In genomic region chrX:52620650-52621049, GRCh38 we compare ENCODE assay signal across 12 cellular contexts. TPM values are rescaled to one million over a fixed set of nuclear protein-coding genes. Genes with fewer than 3 reads are reported as not detected.
DNase-seq lines count a peak whose midpoint lies in the region; ATAC-seq, FAIRE-seq and TF ChIP-seq lines count a peak whose summit lies in the region.
"Not testable (repeated sequence)": the region's sequence is repeated elsewhere in the genome, so short reads cannot be mapped to it uniquely, and the experiment has no call there.
"Had no signal": no experiment of that assay in that cellular context is flagged by ENCODE, and none has a peak within 500 bp of the region (broad histone marks: within the 10 kb centered on the region; RNA-seq: fewer than 3 reads in every experiment).

No MANE protein-coding gene starts in this region.

- TF ChIP-seq EP300 in A549 (IDR thresholded peaks at IDR 0.05); GM12878 (IDR thresholded peaks at IDR 0.05; ENCODE audit: borderline replicate concordance in 1 of 2, control insufficient read depth in 1 of 2, low read depth in 2 of 2, low read length in 2 of 2); transverse colon (IDR thresholded peaks at IDR 0.05; ENCODE audit: low read depth): not testable (repeated sequence)

- FAIRE-seq in A549 (lab: Jason Lieb, UNC) (peak; percentile 23), small intestine (lab: Jason Lieb, UNC) (peak; percentile 95)
- FAIRE-seq in GM12878 (lab: Jason Lieb, UNC) = not testable (repeated sequence)

- H3K9me3 Mint-ChIP-seq in memory B cell = not testable (repeated sequence)

- not testable (repeated sequence) for H3K4me1 ChIP-seq in A549; GM12878 (ENCODE audit: control insufficient read depth, insufficient read depth, low read length); small intestine (ENCODE audit: control insufficient read depth in 2 of 2, insufficient read depth in 1 of 2, low read depth in 1 of 2, low read length in 1 of 2); transverse colon

- SMC1A ChIA-PET in GM12878 (lab: Charles Lee; ENCODE audit: uncharacterized antibody, unreplicated experiment) = not testable (repeated sequence)

- not testable (repeated sequence) for TF ChIP-seq CTCF in A549 (IDR thresholded peaks at IDR 0.05); GM12878 (IDR thresholded peaks at IDR 0.05 in 2 of 3, conservative IDR thresholded peaks at IDR 0.05 in 1 of 3; ENCODE audit: control insufficient read depth in 2 of 3, extremely low read depth in 1 of 3, insufficient read depth in 1 of 3, low read depth in 3 of 3, low read length in 3 of 3); transverse colon (IDR thresholded peaks at IDR 0.05)

- in situ Hi-C loops in GM12878 (cut with MboI); transverse colon (cut with MboI; ENCODE audit: low pct_ligation_motif_present in 1 of 4, low pct_unique_long_range_greater_than_20kb in 1 of 4, low sequenced_read_pairs in 3 of 4): not testable (repeated sequence)

- H3K36me3 Mint-ChIP-seq in memory B cell = not testable (repeated sequence)

- H3K27me3 ChIP-seq in GM12878 (replicated peaks in 1 of 2; ENCODE audit: control insufficient read depth in 2 of 2, insufficient read depth in 2 of 2, low read length in 1 of 2); small intestine (ENCODE audit: control insufficient read depth in 2 of 2, insufficient read depth in 2 of 2, low read length in 2 of 2); transverse colon: not testable (repeated sequence)

- not testable (repeated sequence) for H2AFZ ChIP-seq in GM12878 (ENCODE audit: control insufficient read depth, low read depth, low read length)

- not testable (repeated sequence) for H3K36me3 ChIP-seq in GM12878 (ENCODE audit: control insufficient read depth in 2 of 2, insufficient read depth in 2 of 2, low read length in 1 of 2); small intestine (ENCODE audit: control insufficient read depth in 2 of 2, insufficient read depth in 2 of 2, low read length in 2 of 2); transverse colon

- not testable (repeated sequence) for H3K4me3 Mint-ChIP-seq in memory B cell

- not testable (repeated sequence) for H3K79me2 ChIP-seq in GM12878 (ENCODE audit: control insufficient read depth, insufficient read depth, low read length)

- 30% methylated on average over 8 of the region's 8 CpGs for WGBS in A549 (ENCODE audit: missing lambda C conversion rate)
- WGBS in GM12878 (ENCODE audit: insufficient coverage, insufficient replicate concordance, low lambda C conversion rate, missing lambda C conversion rate) = 12% methylated on average over 8 of the region's 8 CpGs
- WGBS in small intestine, 3 donors = 27 to 37% (median 36%) methylated on average over 8 of the region's 8 CpGs
- WGBS in transverse colon (ENCODE audit: low coverage in 1 of 2), 2 donors = 0 to 44% methylated on average over 4 to 8 of the region's 8 CpGs

- not testable (repeated sequence) for H3K27ac Mint-ChIP-seq in memory B cell

- H3K9me3 ChIP-seq in A549; GM12878 (replicated peaks; ENCODE audit: control insufficient read depth, insufficient read depth, low read length); small intestine (ENCODE audit: control insufficient read depth, low read depth); transverse colon: not testable (repeated sequence)

- TF ChIP-seq POLR2A in A549 (IDR thresholded peaks at IDR 0.05; ENCODE audit: low read length); GM12878 (IDR thresholded peaks at IDR 0.05; ENCODE audit: low read depth, low read length); transverse colon (IDR thresholded peaks at IDR 0.05): not testable (repeated sequence)

- ATAC-seq in A549, GM12878: not testable (repeated sequence)
- ATAC-seq in memory B cell (ENCODE audit: low read depth) = peak; percentile 57

- POLR2A ChIA-PET in A549 (lab: Yijun Ruan, JAX); GM12878 (lab: Charles Lee): not testable (repeated sequence)

- not testable (repeated sequence) for H3K9ac ChIP-seq in GM12878 (ENCODE audit: control insufficient read depth, insufficient read depth, low read length)

- not testable (repeated sequence) for H3K27ac ChIP-seq in A549; GM12878 (ENCODE audit: control insufficient read depth, insufficient read depth); small intestine (ENCODE audit: low read depth in 1 of 2, low read length in 1 of 2); transverse colon

- not testable (repeated sequence) for H4K20me1 ChIP-seq in GM12878 (ENCODE audit: control insufficient read depth, insufficient read depth)

- RAD21 ChIA-PET in GM12878 (lab: Charles Lee; ENCODE audit: unreplicated experiment) = not testable (repeated sequence)

- CTCF ChIA-PET in A549 (lab: Yijun Ruan, JAX) = not testable (repeated sequence)
- CTCF ChIA-PET in GM12878 (lab: Yijun Ruan, JAX) = interaction anchor here (0.6 kb wide), 1 partner anchor 19 kb away, joined by 3 read pairs; no protein-coding TSS in a partner anchor

- not testable (repeated sequence) for DNase-seq in A549 (ENCODE audit: low read depth in 1 of 2, low spot score in 1 of 2); GM12878 (ENCODE audit: low read depth, low spot score)
- DNase-seq in Daoy (ENCODE audit: low read depth) = peak; percentile 1
- DNase-seq in kidney glomerular epithelial cell (lab: John Stamatoyannopoulos, UW) = peak; percentile 4
- DNase-seq in memory B cell (ENCODE audit: low spot score in 2 of 2) = peak in 1 of 2 donors; percentile 0
- peak; percentile 23 for DNase-seq in small intestine
- DNase-seq in transverse colon = peak; percentile 20

- intact Hi-C loops in GM12878 (cut with micrococcal nuclease; ENCODE audit: unreplicated experiment); transverse colon (cut with DNase I; ENCODE audit: low total_unique reads): not testable (repeated sequence)

- TF ChIP-seq RAD21 in A549 (conservative IDR thresholded peaks at IDR 0.05 in 1 of 2, IDR thresholded peaks at IDR 0.05 in 1 of 2); GM12878 (IDR thresholded peaks at IDR 0.05; ENCODE audit: insufficient read depth, low read depth, low read length): not testable (repeated sequence)

- BruUV-seq in GM12878 (replicated peaks; lab: Mats Ljungman, UMichigan) = not testable (repeated sequence)

- H3K27me3 Mint-ChIP-seq in memory B cell = not testable (repeated sequence)

- H3K4me3 ChIP-seq in A549; GM12878; small intestine (ENCODE audit: low read depth in 1 of 2, low read length in 2 of 2); transverse colon: not testable (repeated sequence)

- H3K4me1 Mint-ChIP-seq in memory B cell = not testable (repeated sequence)

- not testable (repeated sequence) for H3K4me2 ChIP-seq in A549; GM12878 (ENCODE audit: control insufficient read depth, insufficient read depth)

TF ChIP-seq in GM12878, 131 proteins besides CTCF, POLR2A, EP300 and RAD21:
- TF ChIP-seq MEF2B (IDR thresholded peaks at IDR 0.05; ENCODE audit: partially characterized antibody, poor library complexity, severe bottlenecking) = peak; percentile 46

RNA-seq across cellular contexts. Expression of gene SSX7, which starts 34.0 kb away (rescaled TPM):
- polyA plus RNA-seq in A549 (2011; rRNA removed) (not detected in 2 replicates), A549 (2017; fragmentation: RNase III; extraction: RNeasy Plus Mini Kit Qiagen cat#74134 plus additional on column Dnase treatment) (not detected in 3 replicates), GM12878 (2011; rRNA removed) (not detected in 2 replicates), GM12878 (2014; fragmentation: Illumina TruSeq; extraction: Trizol) (not detected in 2 replicates), GM12878 (2014; fragmentation: Nextera tagmentation; extraction: Ambion mirVana) (not detected), GM12878 (2014; rRNA removed) (not detected in 2 replicates), GM12878 (2016; fragmentation: Nextera tagmentation; extraction: Ambion mirVana) (not detected), small intestine (not detected)
- not detected in 2 replicates for polyA plus RNA-seq in A549 (2012; cell fraction: cytosol; rRNA removed)
- not detected in 2 replicates for polyA plus RNA-seq in A549 (2012; cell fraction: nucleus; rRNA removed)
- polyA minus RNA-seq in A549 (2011; rRNA and poly(A)+ RNA removed) = not detected in 2 replicates
- total RNA-seq in Daoy (2014; rRNA removed; shearing (Covaris generic)) = not detected in 2 replicates
- total RNA-seq in GM12878 (2013; cell fraction: nucleolus; rRNA removed) = not detected in 2 replicates
- total RNA-seq in GM12878 (2014; rRNA removed) (not detected in 2 replicates), GM12878 (2014; rRNA removed; fragmentation: Illumina TruSeq; extraction: Trizol) (not detected in 2 replicates), GM12878 (2021) (not detected in 2 replicates), transverse colon (not detected)
- not detected for polyA plus RNA-seq in GM12878 (2011; ENCODE audit: low read depth)
- not detected in 2 replicates for polyA plus RNA-seq in GM12878 (2011; cell fraction: cytosol; rRNA removed)
- not detected in 2 replicates for polyA plus RNA-seq in GM12878 (2011; cell fraction: nucleus; rRNA removed)
- not detected in 2 replicates for polyA plus RNA-seq in GM12878 (2012)
- polyA minus RNA-seq in GM12878 (2011; rRNA and poly(A)+ RNA removed) = not detected in 2 replicates
- not detected in 2 replicates for polyA minus RNA-seq in GM12878 (2011; cell fraction: cytosol; rRNA and poly(A)+ RNA removed)
- polyA minus RNA-seq in GM12878 (2011; cell fraction: nucleus; rRNA and poly(A)+ RNA removed) = not detected in 2 replicates
- total RNA-seq: CD4-positive, CD25-positive, alpha-beta regulatory T cell; CD8-positive, alpha-beta memory T cell; GM23338; HT-29 had no signal
- polyA plus RNA-seq: AG04450; CD4-positive, CD25-positive, alpha-beta regulatory T cell; CD8-positive, alpha-beta memory T cell; GM23338 had no signal
